Comparison of ENCODE assay signal across 9 cellular contexts in genomic region chr21:36209626-36210171, GRCh38. TPM values are rescaled to one million over a fixed set of nuclear protein-coding genes. Genes with fewer than 3 reads are reported as not detected.
A peak's percentile ranks its signal among the peaks of the same experiment; 100 is the strongest.
DNase-seq lines count a peak whose midpoint lies in the region; ATAC-seq and TF ChIP-seq lines count a peak whose summit lies in the region.
"Had no signal": no experiment of that assay in that cellular context is flagged by ENCODE, and none has a peak within 500 bp of the region (broad histone marks: within the 10 kb centered on the region; RNA-seq: fewer than 3 reads in every experiment).

No MANE protein-coding gene starts in this region.

- intact Hi-C loops in CD8-positive, alpha-beta T cell (cut with DNase I, micrococcal nuclease): loop anchor here (1.0 kb wide), 2 partner anchors 56 to 68 kb away; no protein-coding TSS in a partner anchor
- intact Hi-C loops in spleen (cut with DNase I; ENCODE audit: low total_unique reads): no loop called here

- DNase-seq in CD8-positive, alpha-beta T cell: peak; percentile 2 to 54 (median 38)
- DNase-seq in HCEC 1CT (peak; percentile 72), NCI-H774 (lab: John Stamatoyannopoulos, UW) (peak; percentile 54), germinal center (ENCODE audit: low spot score) (peak; percentile 13), spleen (no peak)
- DNase-seq in activated T-cell treated with anti-CD3 and anti-CD28 coated beads, Interleukin-2, amount 50 U/mL, for 48 hours: peak; percentile 54 to 60
- DNase-seq: activated B cell treated with CpG ODN at 0.5 μM for 24 hours had no signal

- peak; percentile 36 for TF ChIP-seq CTCF in CD8-positive, alpha-beta T cell (IDR thresholded peaks at IDR 0.05)
- TF ChIP-seq CTCF in spleen (IDR thresholded peaks at IDR 0.05 in 8 of 11, conservative IDR thresholded peaks at IDR 0.05 in 3 of 11): peak in 10 of 11 experiments; percentile 21 to 60 (median 46)

- H3K27me3 Mint-ChIP-seq in CD8-positive, alpha-beta T cell (ENCODE audit: low read depth): no peaks in the 10 kb centered on the region
- H3K27me3 Mint-ChIP-seq: activated B cell treated with CpG ODN at 0.5 μM for 24 hours had no signal

- no peak overlapping the region for H3K4me3 Mint-ChIP-seq in CD8-positive, alpha-beta T cell
- H3K4me3 Mint-ChIP-seq: activated B cell treated with CpG ODN at 0.5 μM for 24 hours had no signal

- POLR2A ChIA-PET in CD8-positive, alpha-beta T cell (lab: Charles Lee): interaction anchor here (1.5 kb wide), 1 partner anchor 69 kb away, joined by 3 read pairs; no protein-coding TSS in a partner anchor

- H3K4me3 ChIP-seq in CD8-positive, alpha-beta T cell (ENCODE audit: low read depth, low read length): no peak overlapping the region
- no peak overlapping the region for H3K4me3 ChIP-seq in spleen

- H3K27me3 ChIP-seq in CD8-positive, alpha-beta T cell (ENCODE audit: insufficient read depth, low read length): no peaks in the 10 kb centered on the region
- no peaks in the 10 kb centered on the region for H3K27me3 ChIP-seq in spleen (replicated peaks in 1 of 7)

- TF ChIP-seq POLR2A in spleen (IDR thresholded peaks at IDR 0.05): no peak

- CTCF ChIA-PET in CD8-positive, alpha-beta T cell (lab: Charles Lee): interaction anchor here (0.7 to 4.2 kb wide), 20 partner anchors 9 to 127 kb away, joined by 3 to 47 read pairs (median 6); no protein-coding TSS in a partner anchor

- ATAC-seq in CD8-positive, alpha-beta T cell: no peak
- ATAC-seq in HG02938 (IDR thresholded peaks at IDR 0.05; ENCODE audit: unreplicated experiment): no peak
- no peak for ATAC-seq in GM21723 (IDR thresholded peaks at IDR 0.05; ENCODE audit: unreplicated experiment)

- H3K4me1 ChIP-seq in CD8-positive, alpha-beta T cell (ENCODE audit: insufficient read depth, low read length): no peaks in the 10 kb centered on the region
- H3K4me1 ChIP-seq in spleen: peaks cover 0 to 7% (median 0%) of the 10 kb centered on the region in 6 donors

- no peaks in the 10 kb centered on the region for H3K9me3 ChIP-seq in CD8-positive, alpha-beta T cell (ENCODE audit: low read length)
- H3K9me3 ChIP-seq in spleen: no peaks in the 10 kb centered on the region

- peaks cover 15% of the 10 kb centered on the region for H3K36me3 ChIP-seq in CD8-positive, alpha-beta T cell (ENCODE audit: insufficient read depth, low read length)
- H3K36me3 ChIP-seq in spleen: peaks cover 0 to 80% (median 25%) of the 10 kb centered on the region in 6 donors

- H3K9me3 Mint-ChIP-seq in CD8-positive, alpha-beta T cell: no peaks in the 10 kb centered on the region
- H3K9me3 Mint-ChIP-seq: activated B cell treated with CpG ODN at 0.5 μM for 24 hours had no signal

- H3K4me1 Mint-ChIP-seq in CD8-positive, alpha-beta T cell (ENCODE audit: low read depth): peaks cover 4% of the 10 kb centered on the region

- 83 to 89% (median 86%) methylated on average over 11 of the region's 11 CpGs for WGBS in spleen, 5 donors

- no peak overlapping the region for H3K27ac Mint-ChIP-seq in CD8-positive, alpha-beta T cell
- H3K27ac Mint-ChIP-seq: activated B cell treated with CpG ODN at 0.5 μM for 24 hours had no signal

- peaks cover 54% of the 10 kb centered on the region for H3K36me3 Mint-ChIP-seq in CD8-positive, alpha-beta T cell

- H3K27ac ChIP-seq in CD8-positive, alpha-beta T cell (ENCODE audit: low read depth, low read length): no peak overlapping the region
- no peak overlapping the region for H3K27ac ChIP-seq in spleen

RNA-seq across cellular contexts. Expression of gene DOP1B, which starts 53.1 kb away (rescaled TPM):
- total RNA-seq in CD8-positive, alpha-beta T cell: 10 to 100 TPM in 1 of 2 experiments, 1 to 10 TPM in 1; 9.4 to 12.1 TPM
- total RNA-seq in spleen: 10 to 100 TPM; 20.8 to 29.2 (median 23.3) TPM
- 1 to 10 TPM; 2.9 to 4.9 (median 3.1) TPM for polyA plus RNA-seq in spleen
